ENCODE assay signal across 9 cellular contexts in the genomic region with DNA sequence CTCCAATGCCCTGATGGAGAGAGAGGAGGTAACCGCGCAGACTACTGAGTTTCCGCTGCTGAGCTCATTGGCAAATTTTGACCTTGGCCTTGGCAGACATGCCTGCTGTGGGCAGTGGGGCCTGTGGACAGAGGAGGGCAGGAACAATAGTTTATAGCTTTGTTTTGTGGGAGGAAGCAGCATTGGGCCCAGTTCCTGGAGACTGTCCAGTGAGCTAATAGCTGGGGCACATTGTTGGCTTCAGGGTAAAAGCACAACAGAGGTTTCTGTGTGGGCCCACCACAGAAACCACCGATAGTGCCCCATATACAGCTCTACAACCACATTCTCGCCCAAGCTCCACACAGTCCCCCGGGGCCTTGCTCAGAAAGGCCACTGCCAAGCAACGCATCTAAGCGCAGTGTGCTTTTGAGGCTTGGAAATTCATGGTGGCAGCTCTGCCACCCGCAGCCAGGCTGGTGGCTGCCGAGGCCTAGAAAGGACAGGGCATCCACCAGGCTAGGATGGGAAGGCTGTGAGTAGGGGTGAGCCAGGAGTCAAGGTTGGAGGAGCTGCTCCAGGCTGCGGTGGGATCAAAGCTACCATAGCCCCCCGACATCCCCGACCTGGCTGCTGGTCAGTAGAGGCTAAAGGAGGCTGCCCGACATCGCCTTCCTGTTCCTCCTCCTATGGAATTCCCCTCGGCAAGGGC. TPM values are rescaled to one million over a fixed set of nuclear protein-coding genes. Genes with fewer than 3 reads are reported as not detected.
A peak's percentile ranks its signal among the peaks of the same experiment; 100 is the strongest.
DNase-seq lines count a peak whose midpoint lies in the region; ATAC-seq and TF ChIP-seq lines count a peak whose summit lies in the region.
"Had no signal": no experiment of that assay in that cellular context is flagged by ENCODE, and none has a peak within 500 bp of the region (broad histone marks: within the 10 kb centered on the region; RNA-seq: fewer than 3 reads in every experiment).

No MANE protein-coding gene starts in this region.

- CTCF ChIA-PET in SK-N-SH (lab: Yijun Ruan, JAX) = interaction anchor here (0.9 to 4.0 kb wide), 10 partner anchors 9 to 308 kb away, joined by 3 to 16 read pairs (median 4); no protein-coding TSS in a partner anchor

- peaks cover 5 to 19% of the 10 kb centered on the region in 2 donors for H3K4me1 Mint-ChIP-seq in stimulated activated naive B cell treated with anti-CD40 and anti-IgM and Interleukin-4, amounts not matched to agents 10 μg/mL and 1 μg/mL and 100 μg/mL, for 72 hours

- H3K4me3 ChIP-seq in SK-N-SH (ENCODE audit: low read depth in 2 of 2, low read length in 1 of 2) (no peak overlapping the region), coronary artery (no peak overlapping the region)

- DNase-seq in SK-N-SH (no peak), coronary artery (ENCODE audit: low spot score) (no peak), DMS53 (lab: John Stamatoyannopoulos, UW) (no peak)
- DNase-seq in stimulated activated naive B cell treated with anti-CD40 and anti-IgM and Interleukin-4, amounts not matched to agents 10 μg/mL and 1 μg/mL and 100 μg/mL, for 72 hours = no peak
- no peak for DNase-seq in activated CD4-positive, alpha-beta T cell treated with anti-CD3 and anti-CD28 coated beads, Interleukin-2, amount 50 U/mL, for 4 hours

- no peaks in the 10 kb centered on the region for H3K36me3 ChIP-seq in SK-N-SH (replicated peaks in 1 of 2; ENCODE audit: control insufficient read depth in 1 of 2, insufficient read depth in 2 of 2, low read length in 1 of 2)
- H3K36me3 ChIP-seq: neutrophil had no signal

- H3K9ac ChIP-seq in SK-N-SH = no peak overlapping the region

- no peaks in the 10 kb centered on the region for H3K9me2 ChIP-seq in SK-N-SH

- no peaks in the 10 kb centered on the region for H3K27me3 ChIP-seq in SK-N-SH (ENCODE audit: insufficient read depth)

- peaks cover 20 to 27% of the 10 kb centered on the region in 2 donors for H3K27me3 Mint-ChIP-seq in stimulated activated naive B cell treated with anti-CD40 and anti-IgM and Interleukin-4, amounts not matched to agents 10 μg/mL and 1 μg/mL and 100 μg/mL, for 72 hours

- no peak for ATAC-seq in SK-N-SH treated with all-trans-retinoic acid at 6 μM for 48 hours
- ATAC-seq in HG03442 (IDR thresholded peaks at IDR 0.05; ENCODE audit: unreplicated experiment) = peak; percentile 63
- ATAC-seq in stimulated activated naive B cell treated with anti-CD40 and anti-IgM and Interleukin-4, amounts not matched to agents 10 μg/mL and 1 μg/mL and 100 μg/mL, for 72 hours (replicated peaks) = peak; percentile 87 to 90
- no peak for ATAC-seq in HG02840 (IDR thresholded peaks at IDR 0.05; ENCODE audit: low FRiP score, unreplicated experiment)

- H3K27ac Mint-ChIP-seq in stimulated activated naive B cell treated with anti-CD40 and anti-IgM and Interleukin-4, amounts not matched to agents 10 μg/mL and 1 μg/mL and 100 μg/mL, for 72 hours = no peak overlapping the region

- no peak for TF ChIP-seq RAD21 in SK-N-SH (IDR thresholded peaks at IDR 0.05; ENCODE audit: low read length)

- TF ChIP-seq EP300 in SK-N-SH (IDR thresholded peaks at IDR 0.05; ENCODE audit: borderline replicate concordance in 1 of 2, low read depth in 1 of 2, low read length in 1 of 2) = no peak

- no peak overlapping the region for H3K4me3 Mint-ChIP-seq in stimulated activated naive B cell treated with anti-CD40 and anti-IgM and Interleukin-4, amounts not matched to agents 10 μg/mL and 1 μg/mL and 100 μg/mL, for 72 hours

- no peak overlapping the region for H3K4me2 ChIP-seq in SK-N-SH

- H3F3A ChIP-seq in SK-N-SH (replicated peaks; ENCODE audit: insufficient read depth) = peaks cover 14% of the 10 kb centered on the region

- H3K79me2 ChIP-seq in SK-N-SH (ENCODE audit: insufficient read depth) = no peaks in the 10 kb centered on the region

- H4K20me1 ChIP-seq in SK-N-SH (ENCODE audit: insufficient read depth) = no peaks in the 10 kb centered on the region

- POLR2A ChIA-PET in SK-N-SH (lab: Yijun Ruan, JAX) = interaction anchor here (0.7 kb wide), 1 partner anchor 403 kb away, joined by 3 read pairs; a partner anchor contains a TSS

- 88% methylated on average over 14 of the region's 16 CpGs for WGBS in SK-N-SH (ENCODE audit: low lambda C conversion rate)

- no peaks in the 10 kb centered on the region for H3K36me3 Mint-ChIP-seq in stimulated activated naive B cell treated with anti-CD40 and anti-IgM and Interleukin-4, amounts not matched to agents 10 μg/mL and 1 μg/mL and 100 μg/mL, for 72 hours

- no peaks in the 10 kb centered on the region for H3K9me3 Mint-ChIP-seq in stimulated activated naive B cell treated with anti-CD40 and anti-IgM and Interleukin-4, amounts not matched to agents 10 μg/mL and 1 μg/mL and 100 μg/mL, for 72 hours

- H3K4me1 ChIP-seq in SK-N-SH (ENCODE audit: control insufficient read depth in 1 of 2, insufficient read depth in 2 of 2, low read depth in 1 of 2, low read length in 1 of 2) = peaks cover 15 to 19% of the 10 kb centered on the region in 2 experiments; a peak in 3 of 4 replicates

- H3K27ac ChIP-seq in SK-N-SH (ENCODE audit: low read depth in 2 of 2, low read length in 1 of 2) (peak overlapping the region in 1 of 2 experiments; percentile 63; a peak in 1 of 4 replicates), coronary artery (peak overlapping the region; percentile 41 to 72)
- H3K27ac ChIP-seq: neutrophil had no signal

- H2AFZ ChIP-seq in SK-N-SH (ENCODE audit: low read depth) = 0 out of 2 replicates have a peak overlapping the region, but pooled peaks have one; percentile 53

- TF ChIP-seq CTCF in SK-N-SH (IDR thresholded peaks at IDR 0.05) (no peak), coronary artery (IDR thresholded peaks at IDR 0.05) (no peak)

- no peaks in the 10 kb centered on the region for H3K9me3 ChIP-seq in SK-N-SH
- H3K9me3 ChIP-seq: neutrophil had no signal

TF ChIP-seq in SK-N-SH, 30 proteins besides CTCF, POLR2A, EP300 and RAD21 (continues in another document):
- TF ChIP-seq, protein P1, sequence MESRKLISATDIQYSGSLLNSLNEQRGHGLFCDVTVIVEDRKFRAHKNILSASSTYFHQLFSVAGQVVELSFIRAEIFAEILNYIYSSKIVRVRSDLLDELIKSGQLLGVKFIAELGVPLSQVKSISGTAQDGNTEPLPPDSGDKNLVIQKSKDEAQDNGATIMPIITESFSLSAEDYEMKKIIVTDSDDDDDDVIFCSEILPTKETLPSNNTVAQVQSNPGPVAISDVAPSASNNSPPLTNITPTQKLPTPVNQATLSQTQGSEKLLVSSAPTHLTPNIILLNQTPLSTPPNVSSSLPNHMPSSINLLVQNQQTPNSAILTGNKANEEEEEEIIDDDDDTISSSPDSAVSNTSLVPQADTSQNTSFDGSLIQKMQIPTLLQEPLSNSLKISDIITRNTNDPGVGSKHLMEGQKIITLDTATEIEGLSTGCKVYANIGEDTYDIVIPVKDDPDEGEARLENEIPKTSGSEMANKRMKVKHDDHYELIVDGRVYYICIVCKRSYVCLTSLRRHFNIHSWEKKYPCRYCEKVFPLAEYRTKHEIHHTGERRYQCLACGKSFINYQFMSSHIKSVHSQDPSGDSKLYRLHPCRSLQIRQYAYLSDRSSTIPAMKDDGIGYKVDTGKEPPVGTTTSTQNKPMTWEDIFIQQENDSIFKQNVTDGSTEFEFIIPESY (IDR thresholded peaks at IDR 0.05; ENCODE audit: borderline replicate concordance, low read depth) = no peak
- no peak for TF ChIP-seq JUND (IDR thresholded peaks at IDR 0.05)
- TF ChIP-seq GABPA (IDR thresholded peaks at IDR 0.05; ENCODE audit: low read depth) = no peak
- TF ChIP-seq, protein P2, sequence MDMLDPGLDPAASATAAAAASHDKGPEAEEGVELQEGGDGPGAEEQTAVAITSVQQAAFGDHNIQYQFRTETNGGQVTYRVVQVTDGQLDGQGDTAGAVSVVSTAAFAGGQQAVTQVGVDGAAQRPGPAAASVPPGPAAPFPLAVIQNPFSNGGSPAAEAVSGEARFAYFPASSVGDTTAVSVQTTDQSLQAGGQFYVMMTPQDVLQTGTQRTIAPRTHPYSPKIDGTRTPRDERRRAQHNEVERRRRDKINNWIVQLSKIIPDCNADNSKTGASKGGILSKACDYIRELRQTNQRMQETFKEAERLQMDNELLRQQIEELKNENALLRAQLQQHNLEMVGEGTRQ (IDR thresholded peaks at IDR 0.05; ENCODE audit: borderline replicate concordance, low read depth, low read length) = no peak
- TF ChIP-seq FOXM1 (IDR thresholded peaks at IDR 0.05; ENCODE audit: low read depth) = no peak

TF ChIP-seq in SK-N-SH treated with all-trans-retinoic acid at 6 μM for 48 hours, 23 proteins besides CTCF, POLR2A, EP300 and RAD21:
- TF ChIP-seq ZNF8 (CRISPR knock-in tag; IDR thresholded peaks at IDR 0.05) (no peak), ARNTL (CRISPR knock-in tag; IDR thresholded peaks at IDR 0.05; ENCODE audit: borderline replicate concordance, low read depth) (no peak), ZNF565 (CRISPR knock-in tag; conservative IDR thresholded peaks at IDR 0.05; ENCODE audit: low read depth) (no peak), GLIS3 (CRISPR knock-in tag; IDR thresholded peaks at IDR 0.05) (no peak), ESRRG (CRISPR knock-in tag; IDR thresholded peaks at IDR 0.05) (no peak), OSR1 (CRISPR knock-in tag; IDR thresholded peaks at IDR 0.05) (no peak)
- TF ChIP-seq, protein P3, sequence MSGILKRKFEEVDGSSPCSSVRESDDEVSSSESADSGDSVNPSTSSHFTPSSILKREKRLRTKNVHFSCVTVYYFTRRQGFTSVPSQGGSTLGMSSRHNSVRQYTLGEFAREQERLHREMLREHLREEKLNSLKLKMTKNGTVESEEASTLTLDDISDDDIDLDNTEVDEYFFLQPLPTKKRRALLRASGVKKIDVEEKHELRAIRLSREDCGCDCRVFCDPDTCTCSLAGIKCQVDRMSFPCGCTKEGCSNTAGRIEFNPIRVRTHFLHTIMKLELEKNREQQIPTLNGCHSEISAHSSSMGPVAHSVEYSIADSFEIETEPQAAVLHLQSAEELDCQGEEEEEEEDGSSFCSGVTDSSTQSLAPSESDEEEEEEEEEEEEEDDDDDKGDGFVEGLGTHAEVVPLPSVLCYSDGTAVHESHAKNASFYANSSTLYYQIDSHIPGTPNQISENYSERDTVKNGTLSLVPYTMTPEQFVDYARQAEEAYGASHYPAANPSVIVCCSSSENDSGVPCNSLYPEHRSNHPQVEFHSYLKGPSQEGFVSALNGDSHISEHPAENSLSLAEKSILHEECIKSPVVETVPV (CRISPR knock-in tag; IDR thresholded peaks at IDR 0.05) = no peak

RNA-seq across cellular contexts. Expression of a gene that starts 43.2 kb away (rescaled TPM):
- polyA plus RNA-seq in SK-N-SH (2012; rRNA removed) = 8.2 and 9.4 TPM in 2 replicates
- 11.5 and 12.7 TPM in 2 replicates for polyA plus RNA-seq in SK-N-SH (2012; cell fraction: cytosol; rRNA removed)
- polyA plus RNA-seq in SK-N-SH (2012; cell fraction: nucleus; rRNA removed) = 3.4 and 4.2 TPM in 2 replicates

RNA-seq across cellular contexts. Expression of a gene that starts 53.3 kb away (rescaled TPM):
- polyA plus RNA-seq in SK-N-SH (2012; rRNA removed) = 6.9 and 7.2 TPM in 2 replicates
- 8.1 and 9.4 TPM in 2 replicates for polyA plus RNA-seq in SK-N-SH (2012; cell fraction: cytosol; rRNA removed)
- 8.6 and 10.0 TPM in 2 replicates for polyA plus RNA-seq in SK-N-SH (2012; cell fraction: nucleus; rRNA removed)

Comparison
In these comparisons a context has a peak if more than half of its experiments do, and no peak if none do; other contexts are left out.
1. ATAC-seq: peak in HG03442 (single experiment) and stimulated activated naive B cell treated with anti-CD40 and anti-IgM and Interleukin-4, amounts not matched to agents 10 μg/mL and 1 μg/mL and 100 μg/mL, for 72 hours (2 of 2); none in SK-N-SH treated with all-trans-retinoic acid at 6 μM for 48 hours (single experiment) and HG02840 (single experiment).